12 cellular contexts compared by ENCODE assay signal in genomic region chr15:101437618-101438481, GRCh38.
"Had no signal": no experiment of that assay in that cellular context is flagged by ENCODE, and none has a peak within 500 bp of the region (broad histone marks: within the 10 kb centered on the region; RNA-seq: fewer than 3 reads in every experiment).

No MANE protein-coding gene starts in this region.

- H3K4me2 ChIP-seq: neural progenitor cell, smooth muscle cell had no signal

- H3K27me3 ChIP-seq: gastrocnemius medialis, heart right ventricle, neural progenitor cell had no signal

- H3K9me3 ChIP-seq: gastrocnemius medialis, heart right ventricle, lower lobe of right lung, thoracic aorta had no signal

- H3K4me3 ChIP-seq: coronary artery, gastrocnemius medialis, heart right ventricle, lower lobe of right lung, neural progenitor cell, smooth muscle cell, thoracic aorta had no signal

- H3K27ac ChIP-seq: lower lobe of right lung, neural progenitor cell, thoracic aorta had no signal

- DNase-seq: activated CD4-positive, alpha-beta memory T cell treated with anti-CD3 and anti-CD28 coated beads for 36 hours; activated naive CD4-positive, alpha-beta T cell treated with Interleukin-2 at 50 U/mL for 16 hours; activated naive CD8-positive, alpha-beta T cell treated with anti-CD3 and anti-CD28 coated beads, Interleukin-2, amount 50 U/mL, for 24 hours; effector CD8-positive, alpha-beta T cell; gastrocnemius medialis; heart right ventricle; lower lobe of right lung; stimulated activated naive CD4-positive, alpha-beta T cell treated with Interleukin-2 at 50 U/mL for 16 hours had no signal

- H3K36me3 ChIP-seq: lower lobe of right lung, neural progenitor cell, thoracic aorta had no signal

- H3K9ac ChIP-seq: neural progenitor cell had no signal
